8 cellular contexts compared by ENCODE assay signal in genomic region chr1:207051615-207051943, GRCh38. TPM values are rescaled to one million over a fixed set of nuclear protein-coding genes. Genes with fewer than 3 reads are reported as not detected.
DNase-seq lines count a peak whose midpoint lies in the region; ATAC-seq and TF ChIP-seq lines count a peak whose summit lies in the region.

No MANE protein-coding gene starts in this region.

- H3K36me3 ChIP-seq in GM23248 (ENCODE audit: low read depth), result peaks cover 24% of the 10 kb centered on the region
- peaks cover 21% of the 10 kb centered on the region for H3K36me3 ChIP-seq in Panc1 (ENCODE audit: control insufficient read depth, insufficient read depth, low read length)
- H3K36me3 ChIP-seq in trophoblast cell (ENCODE audit: control insufficient read depth in 1 of 2, insufficient read depth in 2 of 2, low read length in 2 of 2), result peaks cover 2 to 15% of the 10 kb centered on the region in 2 experiments

- no peaks in the 10 kb centered on the region for H3K27me3 ChIP-seq in GM23248 (replicated peaks; ENCODE audit: insufficient read depth)
- no peaks in the 10 kb centered on the region for H3K27me3 ChIP-seq in Panc1 (ENCODE audit: control insufficient read depth, insufficient read depth, low read length)
- no peaks in the 10 kb centered on the region for H3K27me3 ChIP-seq in trophoblast cell (ENCODE audit: insufficient read depth, low read length)

- CTCF ChIA-PET in Panc1 (lab: Charles Lee), result no interaction called here

- H3K9ac ChIP-seq in GM23248, result peak overlapping the region; percentile 93
- no peak overlapping the region for H3K9ac ChIP-seq in trophoblast cell (ENCODE audit: low read length)

- H3K79me2 ChIP-seq in GM23248 (ENCODE audit: insufficient read depth), result peaks cover 41% of the 10 kb centered on the region
- peaks cover 9% of the 10 kb centered on the region for H3K79me2 ChIP-seq in trophoblast cell (ENCODE audit: control insufficient read depth, insufficient read depth, low read length, poor library complexity)

- H4K91ac ChIP-seq in trophoblast cell (ENCODE audit: low read depth, low read length), result peak overlapping the region; percentile 50

- peak overlapping the region; percentile 28 for H4K8ac ChIP-seq in trophoblast cell (ENCODE audit: low read depth, low read length)

- POLR2A ChIA-PET in Panc1 (lab: Charles Lee), result no interaction called here

- H2AFZ ChIP-seq in GM23248 (peak overlapping the region; percentile 96), trophoblast cell (ENCODE audit: insufficient read depth, low read length, poor library complexity) (no peak overlapping the region)

- H3K23ac ChIP-seq in trophoblast cell (ENCODE audit: low read length), result no peak overlapping the region

- no TSS peak for BruUV-seq in Panc1 (replicated peaks; lab: Mats Ljungman, UMichigan)

- peaks cover 24% of the 10 kb centered on the region for H3F3A ChIP-seq in GM23248 (ENCODE audit: insufficient read depth)

- H3K4me2 ChIP-seq in GM23248 (ENCODE audit: unreplicated experiment), result peak overlapping the region; percentile 86
- H3K4me2 ChIP-seq in trophoblast cell (ENCODE audit: low read length), result peak overlapping the region; percentile 82

- H3K18ac ChIP-seq in trophoblast cell (ENCODE audit: low read length), result no peak overlapping the region

- peaks cover 18% of the 10 kb centered on the region for H3K79me1 ChIP-seq in trophoblast cell (ENCODE audit: low read length)

- H3K4me1 ChIP-seq in GM23248 (ENCODE audit: insufficient read depth), result peaks cover 31% of the 10 kb centered on the region
- peaks cover 19% of the 10 kb centered on the region for H3K4me1 ChIP-seq in Panc1 (ENCODE audit: control insufficient read depth, insufficient read depth, low read length)
- H3K4me1 ChIP-seq in trophoblast cell (ENCODE audit: control insufficient read depth in 1 of 2, insufficient read depth in 2 of 2, low read length in 2 of 2), result peaks cover 3 to 12% of the 10 kb centered on the region in 2 experiments

- intact Hi-C loops in Panc1 (cut with micrococcal nuclease; ENCODE audit: unreplicated experiment), result no loop called here

- H2BK12ac ChIP-seq in trophoblast cell (ENCODE audit: low read length), result peak overlapping the region; percentile 15

- no peak overlapping the region for H3K14ac ChIP-seq in trophoblast cell (ENCODE audit: low read length)

- H3K27ac ChIP-seq in GM23248 (peak overlapping the region; percentile 94), Panc1 (ENCODE audit: low read length) (peak overlapping the region; percentile 97), trophoblast cell (ENCODE audit: low read depth, low read length) (peak overlapping the region; percentile 50)

- peak overlapping the region; percentile 38 for H2AK5ac ChIP-seq in trophoblast cell (ENCODE audit: low read length)

- no peaks in the 10 kb centered on the region for H3K9me2 ChIP-seq in GM23248 (ENCODE audit: insufficient read depth)

- TF ChIP-seq CTCF in Panc1 (IDR thresholded peaks at IDR 0.05) (no peak), epithelial cell of esophagus (IDR thresholded peaks at IDR 0.05; ENCODE audit: insufficient read depth, low read depth, low read length, missing control alignments) (no peak)

- H3K9me3 ChIP-seq in GM23248 (ENCODE audit: low read depth) (no peaks in the 10 kb centered on the region), Panc1 (ENCODE audit: control insufficient read depth, insufficient read depth, low read depth, low read length) (no peaks in the 10 kb centered on the region), trophoblast cell (ENCODE audit: insufficient read depth, low read depth, low read length) (peaks cover 2% of the 10 kb centered on the region)

- H4K12ac ChIP-seq in trophoblast cell (ENCODE audit: low read depth, low read length), result peak overlapping the region; percentile 28

- WGBS in GM23248 (ENCODE audit: low coverage in 1 of 2, low lambda C conversion rate in 2 of 2, missing lambda C conversion rate in 2 of 2), 2 experiments, result 49% methylated on average over 6 of the region's 6 CpGs
- no CpG with 5 or more reads among the region's 6 CpGs for WGBS in trophoblast cell (ENCODE audit: extremely low coverage, insufficient coverage, insufficient read length)

- no peaks in the 10 kb centered on the region; the same call in 1 of the 2 replicates for H4K20me1 ChIP-seq in GM23248 (ENCODE audit: insufficient read depth)

- H2BK5ac ChIP-seq in trophoblast cell (ENCODE audit: low read depth, low read length, poor library complexity), result no peak overlapping the region

- H3K4ac ChIP-seq in trophoblast cell (ENCODE audit: low read depth, low read length), result no peak overlapping the region

- H2BK120ac ChIP-seq in trophoblast cell (ENCODE audit: insufficient read depth, low read length, poor library complexity), result no peak overlapping the region

- peak overlapping the region; percentile 98 for H3K4me3 ChIP-seq in GM23248
- H3K4me3 ChIP-seq in Panc1 (ENCODE audit: low read depth in 2 of 2, low read length in 2 of 2), result peak overlapping the region; percentile 98 to 100
- H3K4me3 ChIP-seq in epithelial cell of esophagus (ENCODE audit: low read length), result peak overlapping the region; percentile 99
- no peak overlapping the region for H3K4me3 ChIP-seq in trophoblast cell (ENCODE audit: low read depth, low read length)

- DNase-seq in GM23248 (no peak), Panc1 (ENCODE audit: low read depth, low spot score) (no peak), epithelial cell of esophagus (ENCODE audit: low read depth) (no peak), trophoblast cell (peak in 1 of 2 donors; percentile 80), DMS 273 treated with DMSO at 0.1 percent for 48 hours (lab: John Stamatoyannopoulos, UW) (no peak), NCI-H1694 treated with DMSO at 0.1 percent for 48 hours (lab: John Stamatoyannopoulos, UW) (no peak), SHP77 treated with DMSO at 0.1 percent for 48 hours (lab: John Stamatoyannopoulos, UW) (no peak)

- in situ Hi-C loops in GM23248 (cut with MboI) (no loop called here), Panc1 (cut with HindIII; ENCODE audit: low pct_unique_long_range_greater_than_20kb, low sequenced_read_pairs) (no loop called here)

- no peak for ATAC-seq in Panc1
- ATAC-seq in HG03135 (IDR thresholded peaks at IDR 0.05; ENCODE audit: unreplicated experiment), result no peak

RNA-seq across cellular contexts. Expression of gene YOD1, which starts 0.6 kb away (rescaled TPM):
- total RNA-seq in GM23248 (2014; rRNA removed; shearing (Covaris generic)), result 6.7 and 7.8 TPM in 2 replicates
- 2.4 TPM in 2 replicates for polyA plus RNA-seq in GM23248 (2016; fragmentation: Nextera tagmentation; extraction: Ambion mirVana)
- total RNA-seq in Panc1 (2021; ENCODE audit: unreplicated experiment), result 7.1 TPM
- 1.6 TPM for polyA plus RNA-seq in Panc1 (2012; ENCODE audit: insufficient read length)
- 9.4 and 9.6 TPM in 2 replicates for polyA plus RNA-seq in trophoblast cell (2013)

RNA-seq across cellular contexts. Expression of gene PFKFB2, which starts 1.5 kb away (rescaled TPM):
- 3.7 and 4.2 TPM in 2 replicates for total RNA-seq in GM23248 (2014; rRNA removed; shearing (Covaris generic))
- polyA plus RNA-seq in GM23248 (2016; fragmentation: Nextera tagmentation; extraction: Ambion mirVana), result 1.2 and 1.6 TPM in 2 replicates
- 35.6 TPM for total RNA-seq in Panc1 (2021; ENCODE audit: unreplicated experiment)
- 12.0 TPM for polyA plus RNA-seq in Panc1 (2012; ENCODE audit: insufficient read length)
- polyA plus RNA-seq in trophoblast cell (2013), result 7.5 and 7.6 TPM in 2 replicates

RNA-seq across cellular contexts. Expression of gene C1orf116, which starts 19.0 kb away (rescaled TPM):
- total RNA-seq in GM23248 (2014; rRNA removed; shearing (Covaris generic)), result not detected in 2 replicates
- polyA plus RNA-seq in GM23248 (2016; fragmentation: Nextera tagmentation; extraction: Ambion mirVana), result not detected in 2 replicates
- total RNA-seq in Panc1 (2021; ENCODE audit: unreplicated experiment), result 0.08 TPM
- not detected for polyA plus RNA-seq in Panc1 (2012; ENCODE audit: insufficient read length)
- 2.6 and 2.8 TPM in 2 replicates for polyA plus RNA-seq in trophoblast cell (2013)

RNA-seq across cellular contexts. Expression of gene C4BPB, which starts 37.1 kb away (rescaled TPM):
- not detected in 2 replicates for total RNA-seq in GM23248 (2014; rRNA removed; shearing (Covaris generic))
- not detected in 2 replicates for polyA plus RNA-seq in GM23248 (2016; fragmentation: Nextera tagmentation; extraction: Ambion mirVana)
- total RNA-seq in Panc1 (2021; ENCODE audit: unreplicated experiment), result 0.62 TPM
- polyA plus RNA-seq in Panc1 (2012; ENCODE audit: insufficient read length), result 1.0 TPM
- polyA plus RNA-seq in trophoblast cell (2013), result 0.37 and 0.42 TPM in 2 replicates

RNA-seq across cellular contexts. Expression of gene C4BPA, which starts 52.5 kb away (rescaled TPM):
- not detected in 2 replicates for total RNA-seq in GM23248 (2014; rRNA removed; shearing (Covaris generic))
- polyA plus RNA-seq in GM23248 (2016; fragmentation: Nextera tagmentation; extraction: Ambion mirVana), result not detected in 2 replicates
- 0.26 TPM for total RNA-seq in Panc1 (2021; ENCODE audit: unreplicated experiment)
- not detected for polyA plus RNA-seq in Panc1 (2012; ENCODE audit: insufficient read length)
- polyA plus RNA-seq in trophoblast cell (2013), result not detected in 2 replicates
